ENCODE assay signal across 18 cellular contexts in the genomic region with DNA sequence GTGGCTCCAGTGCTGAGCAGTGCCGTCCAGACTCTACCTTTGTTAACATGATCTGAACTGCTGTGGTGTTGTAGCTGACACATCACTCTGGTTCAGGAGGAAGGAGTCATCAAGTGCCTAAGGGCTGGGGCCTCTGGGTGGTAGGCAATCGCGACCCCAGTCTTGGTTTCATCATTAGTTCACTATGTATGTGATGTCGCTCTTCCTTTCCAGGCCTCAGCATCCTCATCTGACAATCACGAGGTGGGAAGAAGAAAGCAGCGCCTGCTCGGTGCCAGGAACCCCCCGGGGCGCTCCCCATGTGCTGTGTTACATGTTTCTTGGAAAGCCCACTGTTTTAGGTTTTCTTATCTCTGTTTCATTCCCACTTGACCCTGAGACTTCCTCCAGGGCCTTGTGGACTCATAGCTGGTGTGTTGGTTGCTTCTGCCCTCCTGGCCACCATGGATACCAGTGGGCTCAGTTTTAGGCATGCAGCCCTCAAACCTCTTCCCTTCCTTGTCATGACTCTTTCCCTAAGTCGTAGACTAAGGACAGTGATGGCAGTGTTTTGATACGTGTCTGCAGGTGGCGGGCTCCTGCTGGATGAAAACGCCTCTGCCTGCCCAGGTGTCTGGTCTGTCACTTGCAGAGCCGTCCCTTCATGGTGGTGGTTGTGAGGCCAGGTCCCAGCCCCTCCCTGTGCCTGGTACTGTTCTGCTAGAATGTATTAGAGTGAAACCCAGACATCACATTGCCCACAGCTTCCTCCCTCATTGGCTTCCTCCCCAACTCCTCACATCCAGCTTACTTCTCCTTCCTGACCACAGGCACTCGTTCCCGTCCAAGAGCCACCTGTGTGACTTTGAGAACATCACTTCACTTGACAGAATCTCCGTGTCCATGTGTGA. TPM values are rescaled to one million over a fixed set of nuclear protein-coding genes. Genes with fewer than 3 reads are reported as not detected.
DNase-seq lines count a peak whose midpoint lies in the region; ATAC-seq and TF ChIP-seq lines count a peak whose summit lies in the region.
"Had no signal": no experiment of that assay in that cellular context is flagged by ENCODE, and none has a peak within 500 bp of the region (broad histone marks: within the 10 kb centered on the region; RNA-seq: fewer than 3 reads in every experiment).

No MANE protein-coding gene starts in this region.

- peak overlapping the region; percentile 81 for H3K27ac Mint-ChIP-seq in activated naive CD8-positive, alpha-beta T cell treated with anti-CD3 and anti-CD28 coated beads, Interleukin-2, amount 50 U/mL, for 24 hours
- H3K27ac Mint-ChIP-seq: type B pancreatic cell had no signal

- no peak for TF ChIP-seq POLR2A in gastrocnemius medialis (IDR thresholded peaks at IDR 0.05)

- peaks cover 16% of the 10 kb centered on the region for H3K4me1 Mint-ChIP-seq in activated naive CD8-positive, alpha-beta T cell treated with anti-CD3 and anti-CD28 coated beads, Interleukin-2, amount 50 U/mL, for 24 hours
- H3K4me1 Mint-ChIP-seq: neural crest cell had no signal

- ATAC-seq in activated naive CD8-positive, alpha-beta T cell treated with anti-CD3 and anti-CD28 coated beads, Interleukin-2, amount 50 U/mL, for 24 hours: peak; percentile 58
- ATAC-seq in gastrocnemius medialis (no peak), HG03460 (IDR thresholded peaks at IDR 0.05; ENCODE audit: unreplicated experiment) (no peak), GM19455 (IDR thresholded peaks at IDR 0.05; ENCODE audit: unreplicated experiment) (no peak)

- in situ Hi-C loops in gastrocnemius medialis (cut with MboI; ENCODE audit: low sequenced_read_pairs in 4 of 4): no loop called here

- H3K36me3 Mint-ChIP-seq in activated naive CD8-positive, alpha-beta T cell treated with anti-CD3 and anti-CD28 coated beads, Interleukin-2, amount 50 U/mL, for 24 hours (ENCODE audit: low read depth): no peaks in the 10 kb centered on the region
- H3K36me3 Mint-ChIP-seq: type B pancreatic cell had no signal

- no peak overlapping the region for H3K4me3 Mint-ChIP-seq in activated naive CD8-positive, alpha-beta T cell treated with anti-CD3 and anti-CD28 coated beads, Interleukin-2, amount 50 U/mL, for 24 hours
- H3K4me3 Mint-ChIP-seq: neural crest cell, type B pancreatic cell had no signal

- peaks cover 0 to 2% (median 0%) of the 10 kb centered on the region in 3 donors for H3K9me3 ChIP-seq in gastrocnemius medialis

- TF ChIP-seq CTCF in gastrocnemius medialis (IDR thresholded peaks at IDR 0.05 in 4 of 5, conservative IDR thresholded peaks at IDR 0.05 in 1 of 5): no peak

- H3K36me3 ChIP-seq in gastrocnemius medialis: no peaks in the 10 kb centered on the region
- H3K36me3 ChIP-seq: heart right ventricle, SJCRH30 had no signal

- peaks cover 33% of the 10 kb centered on the region in 2 donors for H3K4me1 ChIP-seq in gastrocnemius medialis

- intact Hi-C loops in gastrocnemius medialis (cut with DNase I; ENCODE audit: low total_unique reads): loop anchor here (1.0 kb wide), 1 partner anchor 75 kb away; no protein-coding TSS in a partner anchor

- peak overlapping the region; percentile 86 to 98 (median 92) for H3K27ac ChIP-seq in gastrocnemius medialis
- H3K27ac ChIP-seq: epithelial cell of prostate, heart right ventricle, SJCRH30 had no signal

- no peak overlapping the region for H3K4me3 ChIP-seq in gastrocnemius medialis
- H3K4me3 ChIP-seq: heart right ventricle, SJCRH30 had no signal

- peaks cover 5% of the 10 kb centered on the region for H3K9me3 Mint-ChIP-seq in activated naive CD8-positive, alpha-beta T cell treated with anti-CD3 and anti-CD28 coated beads, Interleukin-2, amount 50 U/mL, for 24 hours
- H3K9me3 Mint-ChIP-seq: type B pancreatic cell had no signal

- H3K27me3 Mint-ChIP-seq in activated naive CD8-positive, alpha-beta T cell treated with anti-CD3 and anti-CD28 coated beads, Interleukin-2, amount 50 U/mL, for 24 hours: peaks cover 14% of the 10 kb centered on the region
- H3K27me3 Mint-ChIP-seq: type B pancreatic cell had no signal

- DNase-seq in NOMO-1 treated with DMSO at 0.1 percent for 48 hours (lab: John Stamatoyannopoulos, UW; ENCODE audit: unreplicated experiment) (peak; percentile 17), NOMO-1 treated with dmso at 0.1 percent for 144 hours (lab: John Stamatoyannopoulos, UW; ENCODE audit: unreplicated experiment) (no peak), Kasumi-1 (lab: John Stamatoyannopoulos, UW) (peak; percentile 41 to 52), gastrocnemius medialis (no peak), NCI-H2029 treated with DMSO at 0.1 percent for 48 hours (lab: John Stamatoyannopoulos, UW) (no peak)
- no peak for DNase-seq in activated naive CD8-positive, alpha-beta T cell treated with anti-CD3 and anti-CD28 coated beads, Interleukin-2, amount 50 U/mL, for 24 hours
- DNase-seq: 8988T; activated CD4-positive, CD25-positive, alpha-beta regulatory T cell; COR-L47; heart right ventricle; left ventricle myocardium superior; NCI-H1417 treated with DMSO at 0.1 percent for 48 hours had no signal

- no peaks in the 10 kb centered on the region for H3K27me3 ChIP-seq in gastrocnemius medialis
- H3K27me3 ChIP-seq: SJCRH30 had no signal

RNA-seq across cellular contexts. Expression of a gene that starts 17.2 kb away (rescaled TPM):
- 1 to 10 TPM in 2 of 4 donors, under 1 TPM in 2; 0.20 to 3.9 (median 0.94) TPM for total RNA-seq in gastrocnemius medialis

Comparison
In these comparisons a context has a peak if more than half of its experiments do, and no peak if none do; other contexts are left out.
1. DNase-seq: peak in NOMO-1 treated with DMSO at 0.1 percent for 48 hours (single experiment) and Kasumi-1 (2 of 2); none in NOMO-1 treated with dmso at 0.1 percent for 144 hours (single experiment), activated naive CD8-positive, alpha-beta T cell treated with anti-CD3 and anti-CD28 coated beads, Interleukin-2, amount 50 U/mL, for 24 hours (single experiment), gastrocnemius medialis (0 of 2) and NCI-H2029 treated with DMSO at 0.1 percent for 48 hours (single experiment).